ENCODE assay signal across 7 cellular contexts in the genomic region with DNA sequence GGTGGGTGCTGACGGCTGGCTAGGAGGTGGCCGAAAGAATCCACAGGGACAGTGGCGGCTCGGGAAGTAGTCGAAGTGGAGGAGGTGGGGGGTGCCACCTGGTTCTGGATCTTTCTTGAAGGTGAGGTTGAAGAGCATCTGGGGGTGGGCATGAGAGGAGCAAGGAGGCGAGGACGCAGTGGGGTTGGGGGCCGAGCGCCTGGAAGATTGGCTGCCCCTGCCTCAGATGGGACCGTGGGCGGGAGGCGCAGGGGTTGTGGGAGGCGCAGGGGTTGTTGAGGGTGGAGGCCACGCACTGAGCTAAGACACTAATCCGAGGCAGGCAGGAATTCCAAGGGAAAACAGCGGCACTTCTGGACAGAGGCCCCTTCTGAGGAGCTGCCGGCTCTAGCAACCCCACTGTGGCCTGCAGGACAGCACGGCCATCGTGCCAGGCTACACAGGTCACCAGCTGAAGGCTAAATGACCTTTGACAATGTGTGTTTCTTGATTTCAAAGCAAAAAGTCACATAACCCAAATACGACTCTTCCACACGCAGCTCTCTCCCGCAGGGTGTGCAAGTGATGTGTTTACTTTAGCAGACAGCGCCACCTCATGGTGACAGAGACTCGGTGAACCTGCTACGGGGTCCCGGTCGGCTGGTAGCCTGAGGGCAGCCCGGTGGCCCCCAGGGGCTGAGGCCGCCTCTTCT. TPM values are rescaled to one million over a fixed set of nuclear protein-coding genes. Genes with fewer than 3 reads are reported as not detected.
DNase-seq lines count a peak whose midpoint lies in the region; ATAC-seq, FAIRE-seq and TF ChIP-seq lines count a peak whose summit lies in the region.

No MANE protein-coding gene starts in this region.

- ATAC-seq in HG03571 (IDR thresholded peaks at IDR 0.05; ENCODE audit: unreplicated experiment) = no peak

- peak; percentile 69 for TF ChIP-seq CTCF in cardiac fibroblast (IDR thresholded peaks at IDR 0.05; ENCODE audit: low read depth, low read length)

- no peak overlapping the region for H3K4me3 ChIP-seq in cardiac fibroblast (replicated peaks in 1 of 2; ENCODE audit: low read depth in 2 of 2, low read length in 2 of 2)

- TF ChIP-seq POLR2A in GM12892 (IDR thresholded peaks at IDR 0.05; ENCODE audit: low read depth, low read length) = no peak

- peak; percentile 75 for DNase-seq in GM12892 (ENCODE audit: insufficient read length)
- peak; percentile 88 for DNase-seq in NCI-H2196 (lab: John Stamatoyannopoulos, UW; ENCODE audit: unreplicated experiment)
- peak; percentile 53 to 71 (median 66) for DNase-seq in activated CD4-positive, CD25-positive, alpha-beta regulatory T cell (lab: John Stamatoyannopoulos, UW)
- DNase-seq in cardiac fibroblast (ENCODE audit: low read depth in 2 of 2) = peak; percentile 83 to 88
- peak; percentile 51 for DNase-seq in kidney glomerular epithelial cell (lab: John Stamatoyannopoulos, UW)
- peak; percentile 81 for DNase-seq in stimulated activated CD4-positive, alpha-beta T cell treated with anti-CD3 and anti-CD28 coated beads, Interleukin-1b, Interleukin-23, amount 100 ng/mL, for 48 hours

- FAIRE-seq in GM12892 (lab: Jason Lieb, UNC) = peak; percentile 95

RNA-seq across cellular contexts. Expression of gene RANBP3, which starts 44.1 kb away (rescaled TPM):
- 34.6 TPM for polyA plus RNA-seq in GM12892 (2012; ENCODE audit: missing spikeins)
